21 cellular contexts compared by ENCODE assay signal in genomic region chr11:221539-221938, GRCh38. TPM values are rescaled to one million over a fixed set of nuclear protein-coding genes. Genes with fewer than 3 reads are reported as not detected.
DNase-seq lines count a peak whose midpoint lies in the region; ATAC-seq, FAIRE-seq and TF ChIP-seq lines count a peak whose summit lies in the region.
"Had no signal": no experiment of that assay in that cellular context is flagged by ENCODE, and none has a peak within 500 bp of the region (broad histone marks: within the 10 kb centered on the region; RNA-seq: fewer than 3 reads in every experiment).

No MANE protein-coding gene starts in this region.

- FAIRE-seq in K562 (lab: Jason Lieb, UNC) (no peak), bronchial epithelial cell (lab: Jason Lieb, UNC) (peak; percentile 77)
- FAIRE-seq: A204.1, D721Med, G401.6, GM19239 had no signal

- no TSS peak for BruUV-seq in K562 (replicated peaks; lab: Mats Ljungman, UMichigan)

- H3K4me1 ChIP-seq in K562 (replicated peaks in 1 of 2; ENCODE audit: control insufficient read depth in 2 of 2, insufficient read depth in 2 of 2, low read length in 2 of 2) (peaks cover 26 to 33% of the 10 kb centered on the region in 2 experiments; a peak in 4 of 5 replicates), gastroesophageal sphincter (peaks cover 0 to 31% (median 0%) of the 10 kb centered on the region in 3 donors)
- H3K4me1 ChIP-seq: BE2C, HAP-1 had no signal

- CTCF ChIA-PET in K562 (lab: Yijun Ruan, JAX; ENCODE audit: low intra/inter-chr PET ratio): no interaction called here

- H3K27me3 ChIP-seq in K562 (ENCODE audit: control insufficient read depth in 2 of 2, insufficient read depth in 2 of 2, low read length in 2 of 2) (no peaks in the 10 kb centered on the region), bronchial epithelial cell (ENCODE audit: control insufficient read depth, insufficient read depth, low read length) (no peaks in the 10 kb centered on the region), gastroesophageal sphincter (no peaks in the 10 kb centered on the region)
- H3K27me3 ChIP-seq: BE2C had no signal

- H3K36me3 ChIP-seq in K562 (ENCODE audit: control insufficient read depth, insufficient read depth, low read length) (peaks cover 42% of the 10 kb centered on the region; the same call in 2 of the 3 replicates), bronchial epithelial cell (ENCODE audit: control insufficient read depth, insufficient read depth, low read length) (no peaks in the 10 kb centered on the region), gastroesophageal sphincter (peaks cover 0 to 50% of the 10 kb centered on the region in 2 donors)
- H3K36me3 ChIP-seq: BE2C, HAP-1 had no signal

- H3K79me2 ChIP-seq in K562 (ENCODE audit: control insufficient read depth, insufficient read depth, low read length): no peaks in the 10 kb centered on the region

- TF ChIP-seq RAD21 in K562 (CRISPR knock-in tag; conservative IDR thresholded peaks at IDR 0.05 in 1 of 2, IDR thresholded peaks at IDR 0.05 in 1 of 2): no peak

- TF ChIP-seq EP300 in K562 (IDR thresholded peaks at IDR 0.05; ENCODE audit: low read length) (no peak), gastroesophageal sphincter (IDR thresholded peaks at IDR 0.05) (no peak)

- no peaks in the 10 kb centered on the region for H3K9me1 ChIP-seq in K562 (ENCODE audit: control insufficient read depth, insufficient read depth, low read length)

- intact Hi-C loops in K562 (cut with micrococcal nuclease): no loop called here

- no peak overlapping the region for H3K4me2 ChIP-seq in K562 (ENCODE audit: insufficient read depth, low read length)

- no peak overlapping the region for H2AFZ ChIP-seq in K562 (ENCODE audit: low read depth, low read length)
- H2AFZ ChIP-seq: GM23248 had no signal

- DNase-seq in K562 (ENCODE audit: extremely low read depth in 1 of 4, low spot score in 3 of 4) (no peak), bronchial epithelial cell (ENCODE audit: low read depth) (no peak), superior temporal gyrus (ENCODE audit: extremely low spot score) (peak; percentile 51), D341Med (ENCODE audit: low spot score) (no peak)
- no peak for DNase-seq in effector CD8-positive, alpha-beta T cell (lab: John Stamatoyannopoulos, UW)
- DNase-seq: ACHN; BE2C; C1 segment of cervical spinal cord; CD4-positive, CD25-positive, alpha-beta regulatory T cell; CD8-positive, alpha-beta memory T cell; COR-L47; GM23248 had no signal

- H4K20me1 ChIP-seq in K562 (replicated peaks; ENCODE audit: control insufficient read depth, insufficient read depth, low read length): no peaks in the 10 kb centered on the region

- H3K27ac ChIP-seq in K562 (ENCODE audit: extremely low read depth, low read depth, low read length): peak overlapping the region; percentile 70
- H3K27ac ChIP-seq in gastroesophageal sphincter: peak overlapping the region in 3 of 4 donors; percentile 78 to 90 (median 81)
- H3K27ac ChIP-seq: GM23248, HL-60 had no signal

- TF ChIP-seq CTCF in K562 (IDR thresholded peaks at IDR 0.05 in 2 of 3, conservative IDR thresholded peaks at IDR 0.05 in 1 of 3; ENCODE audit: insufficient read depth in 2 of 3, low read depth in 1 of 3, low read length in 3 of 3) (no peak), bronchial epithelial cell (IDR thresholded peaks at IDR 0.05; ENCODE audit: insufficient read depth, low read length, severe bottlenecking) (no peak), gastroesophageal sphincter (IDR thresholded peaks at IDR 0.05) (no peak)

- H3K4me3 ChIP-seq in K562 (no peak overlapping the region), bronchial epithelial cell (ENCODE audit: low read depth, low read length) (no peak overlapping the region), gastroesophageal sphincter (no peak overlapping the region)
- H3K4me3 ChIP-seq: GM23248, HAP-1 had no signal

- ATAC-seq in K562 (no peak), gastroesophageal sphincter (peak; percentile 71)

- no peak overlapping the region for H3K9ac ChIP-seq in K562 (ENCODE audit: insufficient read depth in 1 of 2, low read depth in 2 of 2, low read length in 2 of 2)
- H3K9ac ChIP-seq: GM23248 had no signal

- H3K9me3 ChIP-seq in K562 (replicated peaks; ENCODE audit: control insufficient read depth, insufficient read depth, low read depth, low read length) (peaks cover 21% of the 10 kb centered on the region), gastroesophageal sphincter (no peaks in the 10 kb centered on the region)
- H3K9me3 ChIP-seq: BE2C, HAP-1 had no signal

- POLR2A ChIA-PET in K562 (lab: Yijun Ruan, JAX): interaction anchor here (0.6 to 2.3 kb wide), 3 partner anchors 13 to 133 kb away, joined by 3 to 10 read pairs (median 5); partner anchors contain the start of genes BET1L and RIC8A

- in situ Hi-C loops in K562 (cut with MboI): no loop called here

- 93% methylated on average over 7 of the region's 7 CpGs for WGBS in K562 (ENCODE audit: insufficient coverage, low coverage, missing lambda C conversion rate)
- WGBS in gastroesophageal sphincter (ENCODE audit: low coverage in 1 of 2), 2 donors: 38 to 65% methylated on average over 6 to 7 of the region's 7 CpGs

- no peak for TF ChIP-seq POLR2A in K562 (conservative IDR thresholded peaks at IDR 0.05)
- TF ChIP-seq POLR2A in gastroesophageal sphincter (IDR thresholded peaks at IDR 0.05): no peak

RNA-seq across cellular contexts. Expression of gene RIC8A, which starts 14.0 kb away (rescaled TPM):
- 113 and 349 TPM in 2 replicates for total RNA-seq in K562 (2011; cell fraction: chromatin; rRNA removed; ENCODE audit: low replicate concordance)
- total RNA-seq in K562 (2011; cell fraction: nucleolus; rRNA removed): 221 and 252 TPM in 2 replicates
- 129 and 148 TPM in 2 replicates for total RNA-seq in K562 (2011; cell fraction: nucleoplasm; rRNA removed)
- total RNA-seq in K562 (2014; rRNA removed) (92.6 and 135 TPM in 2 replicates), K562 (2014; rRNA removed; fragmentation: Illumina TruSeq; extraction: Trizol) (43.5 and 50.6 TPM in 2 replicates), K562 (2015; rRNA removed; fragmentation: Illumina TruSeq; extraction: Trizol) (85.8 and 86.3 TPM in 2 replicates), K562 (2021) (103 and 108 TPM in 2 replicates), bronchial epithelial cell (106 and 170 TPM in 2 replicates), gastroesophageal sphincter (100 to 1,000 TPM in 3 of 4 donors, 10 to 100 TPM in 1; 78.2 to 169 (median 135) TPM)
- polyA plus RNA-seq in K562 (2011; rRNA removed) (72.1 and 81.8 TPM in 2 replicates), K562 (2014; fragmentation: Illumina TruSeq; extraction: Trizol) (88.1 and 93.2 TPM in 2 replicates), K562 (2014; fragmentation: Nextera tagmentation; extraction: Ambion mirVana) (10 to 100 TPM; 10.7 to 13.6 TPM), K562 (2014; rRNA removed) (69.6 and 109 TPM in 2 replicates)
- polyA plus RNA-seq in K562 (2011; cell fraction: cytosol; rRNA removed): 86.8 and 148 TPM in 2 replicates
- polyA plus RNA-seq in K562 (2011; cell fraction: nucleus; rRNA removed): 298 and 428 TPM in 2 replicates
- 79.6 and 101 TPM in 2 replicates for polyA plus RNA-seq in K562 (2012)
- 54.7 and 72.9 TPM in 2 replicates for polyA minus RNA-seq in K562 (2011; rRNA and poly(A)+ RNA removed)
- 45.9 and 91.2 TPM in 2 replicates for polyA minus RNA-seq in K562 (2011; cell fraction: cytosol; rRNA and poly(A)+ RNA removed)
- 83.9 and 102 TPM in 2 replicates for polyA minus RNA-seq in K562 (2011; cell fraction: nucleus; rRNA and poly(A)+ RNA removed)

RNA-seq across cellular contexts. Expression of gene BET1L, which starts 14.3 kb away (rescaled TPM):
- 168 and 375 TPM in 2 replicates for total RNA-seq in K562 (2011; cell fraction: chromatin; rRNA removed; ENCODE audit: low replicate concordance)
- total RNA-seq in K562 (2011; cell fraction: nucleolus; rRNA removed): 219 and 250 TPM in 2 replicates
- 182 and 198 TPM in 2 replicates for total RNA-seq in K562 (2011; cell fraction: nucleoplasm; rRNA removed)
- 18.3 and 26.8 TPM in 2 replicates for total RNA-seq in K562 (2014; rRNA removed)
- total RNA-seq in K562 (2014; rRNA removed; fragmentation: Illumina TruSeq; extraction: Trizol): 12.6 and 18.8 TPM in 2 replicates
- total RNA-seq in K562 (2015; rRNA removed; fragmentation: Illumina TruSeq; extraction: Trizol): 19.9 and 21.3 TPM in 2 replicates
- total RNA-seq in K562 (2021): 55.9 and 59.7 TPM in 2 replicates
- polyA plus RNA-seq in K562 (2011; rRNA removed): 69.1 and 111 TPM in 2 replicates
- polyA plus RNA-seq in K562 (2011; cell fraction: cytosol; rRNA removed): 133 and 146 TPM in 2 replicates
- polyA plus RNA-seq in K562 (2011; cell fraction: nucleus; rRNA removed): 154 and 183 TPM in 2 replicates
- polyA plus RNA-seq in K562 (2012): 42.7 and 71.4 TPM in 2 replicates
- polyA plus RNA-seq in K562 (2014; fragmentation: Illumina TruSeq; extraction: Trizol): 65.3 and 66.3 TPM in 2 replicates
- 10 to 100 TPM in 1 of 2 experiments, 1 to 10 TPM in 1; 9.9 to 12.1 TPM for polyA plus RNA-seq in K562 (2014; fragmentation: Nextera tagmentation; extraction: Ambion mirVana)
- 41.1 and 49.5 TPM in 2 replicates for polyA plus RNA-seq in K562 (2014; rRNA removed)
- polyA minus RNA-seq in K562 (2011; rRNA and poly(A)+ RNA removed): 80.3 and 82.9 TPM in 2 replicates
- polyA minus RNA-seq in K562 (2011; cell fraction: cytosol; rRNA and poly(A)+ RNA removed): 38.7 and 41.0 TPM in 2 replicates
- polyA minus RNA-seq in K562 (2011; cell fraction: nucleus; rRNA and poly(A)+ RNA removed): 94.4 and 132 TPM in 2 replicates
- total RNA-seq in bronchial epithelial cell: 16.0 and 16.3 TPM in 2 replicates
- 10 to 100 TPM; 25.3 to 39.4 (median 27.6) TPM for total RNA-seq in gastroesophageal sphincter

RNA-seq across cellular contexts. Expression of gene SIRT3, which starts 14.6 kb away (rescaled TPM):
- total RNA-seq in K562 (2011; cell fraction: chromatin; rRNA removed; ENCODE audit: low replicate concordance): 63.3 and 67.6 TPM in 2 replicates
- total RNA-seq in K562 (2011; cell fraction: nucleolus; rRNA removed): 36.5 and 39.2 TPM in 2 replicates
- 42.6 and 50.4 TPM in 2 replicates for total RNA-seq in K562 (2011; cell fraction: nucleoplasm; rRNA removed)
- total RNA-seq in K562 (2014; rRNA removed) (13.3 and 14.5 TPM in 2 replicates), K562 (2014; rRNA removed; fragmentation: Illumina TruSeq; extraction: Trizol) (8.6 and 8.7 TPM in 2 replicates), K562 (2015; rRNA removed; fragmentation: Illumina TruSeq; extraction: Trizol) (8.2 and 10.0 TPM in 2 replicates), K562 (2021) (14.9 and 15.2 TPM in 2 replicates), bronchial epithelial cell (7.9 and 9.9 TPM in 2 replicates), gastroesophageal sphincter (10 to 100 TPM; 12.7 to 24.1 (median 17.3) TPM)
- polyA plus RNA-seq in K562 (2011; rRNA removed) (21.0 and 21.2 TPM in 2 replicates), K562 (2014; fragmentation: Illumina TruSeq; extraction: Trizol) (18.4 and 20.5 TPM in 2 replicates), K562 (2014; fragmentation: Nextera tagmentation; extraction: Ambion mirVana) (1 to 10 TPM; 1.9 to 2.9 TPM), K562 (2014; rRNA removed) (23.8 and 27.5 TPM in 2 replicates)
- polyA plus RNA-seq in K562 (2011; cell fraction: cytosol; rRNA removed): 28.7 and 34.0 TPM in 2 replicates
- 35.7 and 37.1 TPM in 2 replicates for polyA plus RNA-seq in K562 (2011; cell fraction: nucleus; rRNA removed)
- polyA plus RNA-seq in K562 (2012): 19.8 and 24.0 TPM in 2 replicates
- polyA minus RNA-seq in K562 (2011; rRNA and poly(A)+ RNA removed): 15.4 and 17.4 TPM in 2 replicates
- 5.5 and 16.2 TPM in 2 replicates for polyA minus RNA-seq in K562 (2011; cell fraction: cytosol; rRNA and poly(A)+ RNA removed)
- 10.7 and 13.6 TPM in 2 replicates for polyA minus RNA-seq in K562 (2011; cell fraction: nucleus; rRNA and poly(A)+ RNA removed)

RNA-seq across cellular contexts. Expression of gene PSMD13, which starts 15.2 kb away (rescaled TPM):
- total RNA-seq in K562 (2011; cell fraction: chromatin; rRNA removed; ENCODE audit: low replicate concordance): 209 and 273 TPM in 2 replicates
- 153 and 159 TPM in 2 replicates for total RNA-seq in K562 (2011; cell fraction: nucleolus; rRNA removed)
- total RNA-seq in K562 (2011; cell fraction: nucleoplasm; rRNA removed): 172 and 176 TPM in 2 replicates
- total RNA-seq in K562 (2014; rRNA removed) (279 and 309 TPM in 2 replicates), K562 (2014; rRNA removed; fragmentation: Illumina TruSeq; extraction: Trizol) (199 and 209 TPM in 2 replicates), K562 (2015; rRNA removed; fragmentation: Illumina TruSeq; extraction: Trizol) (176 and 185 TPM in 2 replicates), K562 (2021) (236 and 254 TPM in 2 replicates), bronchial epithelial cell (146 and 171 TPM in 2 replicates), gastroesophageal sphincter (100 to 1,000 TPM in 1 of 4 donors, 10 to 100 TPM in 3; 85.8 to 114 (median 93.5) TPM)
- polyA plus RNA-seq in K562 (2011; rRNA removed) (225 and 267 TPM in 2 replicates), K562 (2014; fragmentation: Illumina TruSeq; extraction: Trizol) (225 and 237 TPM in 2 replicates), K562 (2014; fragmentation: Nextera tagmentation; extraction: Ambion mirVana) (100 to 1,000 TPM; 370 to 383 TPM), K562 (2014; rRNA removed) (292 and 304 TPM in 2 replicates)
- 208 and 225 TPM in 2 replicates for polyA plus RNA-seq in K562 (2011; cell fraction: cytosol; rRNA removed)
- polyA plus RNA-seq in K562 (2011; cell fraction: nucleus; rRNA removed): 238 and 252 TPM in 2 replicates
- polyA plus RNA-seq in K562 (2012): 146 and 216 TPM in 2 replicates
- 144 and 174 TPM in 2 replicates for polyA minus RNA-seq in K562 (2011; rRNA and poly(A)+ RNA removed)
- polyA minus RNA-seq in K562 (2011; cell fraction: cytosol; rRNA and poly(A)+ RNA removed): 61.1 and 89.0 TPM in 2 replicates
- polyA minus RNA-seq in K562 (2011; cell fraction: nucleus; rRNA and poly(A)+ RNA removed): 54.5 and 75.3 TPM in 2 replicates

RNA-seq across cellular contexts. Expression of gene SCGB1C1, which starts 28.7 kb away (rescaled TPM):
- total RNA-seq in K562 (2011; cell fraction: chromatin; rRNA removed; ENCODE audit: low replicate concordance): not detected in 2 replicates
- not detected in 2 replicates for total RNA-seq in K562 (2011; cell fraction: nucleolus; rRNA removed)
- total RNA-seq in K562 (2011; cell fraction: nucleoplasm; rRNA removed): not detected in 2 replicates
- total RNA-seq in K562 (2014; rRNA removed): not detected in 2 replicates
- not detected in 2 replicates for total RNA-seq in K562 (2014; rRNA removed; fragmentation: Illumina TruSeq; extraction: Trizol)
- not detected in 2 replicates for total RNA-seq in K562 (2015; rRNA removed; fragmentation: Illumina TruSeq; extraction: Trizol)
- not detected in 2 replicates for total RNA-seq in K562 (2021)
- not detected in 2 replicates for polyA plus RNA-seq in K562 (2011; rRNA removed)
- polyA plus RNA-seq in K562 (2011; cell fraction: cytosol; rRNA removed): not detected in 2 replicates
- polyA plus RNA-seq in K562 (2011; cell fraction: nucleus; rRNA removed): not detected in 2 replicates
- polyA plus RNA-seq in K562 (2012): not detected in 2 replicates
- polyA plus RNA-seq in K562 (2014; fragmentation: Illumina TruSeq; extraction: Trizol): not detected in 2 replicates
- not detected for polyA plus RNA-seq in K562 (2014; fragmentation: Nextera tagmentation; extraction: Ambion mirVana)
- not detected in 2 replicates for polyA plus RNA-seq in K562 (2014; rRNA removed)
- not detected in 2 replicates for polyA minus RNA-seq in K562 (2011; rRNA and poly(A)+ RNA removed)
- polyA minus RNA-seq in K562 (2011; cell fraction: cytosol; rRNA and poly(A)+ RNA removed): not detected in 2 replicates
- polyA minus RNA-seq in K562 (2011; cell fraction: nucleus; rRNA and poly(A)+ RNA removed): not detected in 2 replicates
- not detected in 2 replicates for total RNA-seq in bronchial epithelial cell
- not detected for total RNA-seq in gastroesophageal sphincter
- total RNA-seq: CD4-positive, CD25-positive, alpha-beta regulatory T cell; CD8-positive, alpha-beta memory T cell; GM23248; H4; HT1080 had no signal
- polyA plus RNA-seq: CD4-positive, CD25-positive, alpha-beta regulatory T cell; CD8-positive, alpha-beta memory T cell; GM23248 had no signal
